In genomic region chr4:83034630-83035494, GRCh38 we compare ENCODE assay signal across 8 cellular contexts. TPM values are rescaled to one million over a fixed set of nuclear protein-coding genes. Genes with fewer than 3 reads are reported as not detected.
DNase-seq lines count a peak whose midpoint lies in the region; ATAC-seq lines count a peak whose summit lies in the region.

TSS of gene COPS4 (plus strand) at chr4:83035183. CDS start at chr4:83035225, 42 bp downstream.

- peak within 1 kb of the TSS; percentile 96 for H3K27ac ChIP-seq in rectal smooth muscle tissue (ENCODE audit: low read depth, low read length)
- H3K27ac ChIP-seq in aorta (ENCODE audit: low read depth in 1 of 2, low read length in 2 of 2) = peak within 1 kb of the TSS; percentile 80 to 87

- H3K36me3 ChIP-seq in rectal smooth muscle tissue (ENCODE audit: control insufficient read depth, insufficient read depth, low read length) = no peaks in the 10 kb centered on the region
- H3K36me3 ChIP-seq in aorta (ENCODE audit: control insufficient read depth in 1 of 2, insufficient read depth in 2 of 2, low read length in 1 of 2) = no peaks in the 10 kb centered on the region

- H3K4me3 ChIP-seq in rectal smooth muscle tissue (ENCODE audit: low read length) = peak within 1 kb of the TSS; percentile 97
- H3K4me3 ChIP-seq in aorta (ENCODE audit: low read length in 2 of 2) = peak within 1 kb of the TSS; percentile 61 to 95

- H3K9me3 ChIP-seq in aorta (ENCODE audit: control insufficient read depth, low read length) = no peaks in the 10 kb centered on the region

- peak; percentile 99 for ATAC-seq in GM18511 (IDR thresholded peaks at IDR 0.05; ENCODE audit: unreplicated experiment)
- peak; percentile 99 for ATAC-seq in HG03039 (IDR thresholded peaks at IDR 0.05; ENCODE audit: unreplicated experiment)
- ATAC-seq in aorta (ENCODE audit: low FRiP score) = peak; percentile 100

- H3K9ac ChIP-seq in rectal smooth muscle tissue (ENCODE audit: low read length) = peak within 1 kb of the TSS; percentile 91

- WGBS in aorta, 2 donors = 0 to 1% methylated on average over 39 of the region's 39 CpGs

- intact Hi-C loops in aorta (cut with DNase I) = loop anchor here (1.0 to 10.0 kb wide), 4 partner anchors 22 to 600 kb away; partner anchors contain the start of genes ENOPH1 (in 1 of the 2), HNRNPDL (in 1 of the 2) and SEC31A (in 1 of the 2)

- H3K4me1 ChIP-seq in rectal smooth muscle tissue (ENCODE audit: control insufficient read depth, insufficient read depth, low read length) (peaks cover 8% of the 10 kb centered on the region), aorta (ENCODE audit: control insufficient read depth in 1 of 2, insufficient read depth in 2 of 2, low read length in 2 of 2) (peaks cover 0 to 5% of the 10 kb centered on the region in 2 donors)

- peak; percentile 96 to 99 for DNase-seq in NCI-H2081 (lab: John Stamatoyannopoulos, UW)
- peak; percentile 95 for DNase-seq in T1000 (lab: John Stamatoyannopoulos, UW)
- DNase-seq in astrocyte of the hippocampus (ENCODE audit: low read depth, low spot score) = peak; percentile 100
- DNase-seq in hepatic stellate cell (ENCODE audit: low spot score) = peak; percentile 96
- DNase-seq in aorta = peak; percentile 96 to 98

- H3K27me3 ChIP-seq in rectal smooth muscle tissue (ENCODE audit: control insufficient read depth, insufficient read depth, low read length) (no peaks in the 10 kb centered on the region), aorta (ENCODE audit: control insufficient read depth in 1 of 2, insufficient read depth in 2 of 2, low read length in 1 of 2) (no peaks in the 10 kb centered on the region)

RNA-seq across cellular contexts. Expression of gene COPS4, which starts in this region (rescaled TPM):
- 10 to 100 TPM; 35.3 to 35.7 TPM for total RNA-seq in aorta
- polyA plus RNA-seq in aorta = 10 to 100 TPM; 31.7 to 35.2 TPM

Comparison
In these comparisons a context has a peak if more than half of its experiments do, and no peak if none do; other contexts are left out.
1. Peak in every context shown above with its lines: DNase-seq, ATAC-seq, H3K4me3 ChIP-seq and H3K27ac ChIP-seq.